Comparison of ENCODE assay signal across 19 cellular contexts in genomic region chr17:17127730-17128291, GRCh38.
DNase-seq lines count a peak whose midpoint lies in the region; ATAC-seq and TF ChIP-seq lines count a peak whose summit lies in the region.
"Had no signal": no experiment of that assay in that cellular context is flagged by ENCODE, and none has a peak within 500 bp of the region (broad histone marks: within the 10 kb centered on the region; RNA-seq: fewer than 3 reads in every experiment).

No MANE protein-coding gene starts in this region.

- H3K9me3 Mint-ChIP-seq in CD4-positive, CD25-positive, alpha-beta regulatory T cell = no peaks in the 10 kb centered on the region
- H3K9me3 Mint-ChIP-seq in natural killer cell = no peaks in the 10 kb centered on the region
- H3K9me3 Mint-ChIP-seq: activated T-cell treated with anti-CD3 and anti-CD28 coated beads, Interleukin-2, amount 50 U/mL, for 24 hours; CD4-positive, alpha-beta T cell; H9; memory B cell had no signal

- no peaks in the 10 kb centered on the region for H3K9me3 ChIP-seq in CD4-positive, CD25-positive, alpha-beta regulatory T cell (ENCODE audit: control insufficient read depth in 2 of 2, low read length in 2 of 2)

- H3K4me3 Mint-ChIP-seq in CD4-positive, CD25-positive, alpha-beta regulatory T cell = no peak overlapping the region
- peak overlapping the region; percentile 25 for H3K4me3 Mint-ChIP-seq in natural killer cell
- H3K4me3 Mint-ChIP-seq: activated T-cell treated with anti-CD3 and anti-CD28 coated beads, Interleukin-2, amount 50 U/mL, for 24 hours; CD4-positive, alpha-beta T cell; H9; memory B cell had no signal

- H3K27me3 ChIP-seq in CD4-positive, CD25-positive, alpha-beta regulatory T cell (ENCODE audit: control insufficient read depth, insufficient read depth, low read length) = no peaks in the 10 kb centered on the region

- H3K27ac ChIP-seq in CD4-positive, CD25-positive, alpha-beta regulatory T cell (ENCODE audit: insufficient read depth, low read length, poor library complexity, severe bottlenecking) = no peak overlapping the region
- H3K27ac ChIP-seq in cingulate gyrus (ENCODE audit: low read depth, low read length) = peak overlapping the region; percentile 1
- H3K27ac ChIP-seq: KMS-11 had no signal

- H3K36me3 ChIP-seq in CD4-positive, CD25-positive, alpha-beta regulatory T cell (ENCODE audit: control insufficient read depth, insufficient read depth, low read length) = peaks cover 43% of the 10 kb centered on the region

- peak overlapping the region in 2 of 3 donors; percentile 59 to 62 for H3K27ac Mint-ChIP-seq in CD4-positive, CD25-positive, alpha-beta regulatory T cell
- peak overlapping the region; percentile 93 to 96 for H3K27ac Mint-ChIP-seq in natural killer cell
- H3K27ac Mint-ChIP-seq: memory B cell had no signal

- intact Hi-C loops in natural killer cell (cut with micrococcal nuclease) = loop anchor here (5.0 to 10.0 kb wide), 2 partner anchors 86 to 177 kb away; partner anchors contain the start of genes MPRIP and NT5M

- no peak for TF ChIP-seq CTCF in natural killer cell (IDR thresholded peaks at IDR 0.05)

- H3K4me1 Mint-ChIP-seq in CD4-positive, CD25-positive, alpha-beta regulatory T cell = peaks cover 13 to 42% (median 28%) of the 10 kb centered on the region in 4 donors
- peaks cover 64 to 69% of the 10 kb centered on the region in 2 donors for H3K4me1 Mint-ChIP-seq in natural killer cell

- H3K4me1 ChIP-seq in CD4-positive, CD25-positive, alpha-beta regulatory T cell (ENCODE audit: control insufficient read depth, insufficient read depth, low read length, poor library complexity, severe bottlenecking) = peaks cover 30% of the 10 kb centered on the region

- H3K4me3 ChIP-seq in CD4-positive, CD25-positive, alpha-beta regulatory T cell (ENCODE audit: low read depth, low read length) = no peak overlapping the region

- ATAC-seq in CD4-positive, CD25-positive, alpha-beta regulatory T cell (ENCODE audit: low read depth in 2 of 2) = no peak
- ATAC-seq in natural killer cell (no peak), HG03159 (IDR thresholded peaks at IDR 0.05; ENCODE audit: unreplicated experiment) (no peak)

- H3K27me3 Mint-ChIP-seq in CD4-positive, CD25-positive, alpha-beta regulatory T cell = no peaks in the 10 kb centered on the region
- H3K27me3 Mint-ChIP-seq in natural killer cell (ENCODE audit: low read depth in 2 of 2) = no peaks in the 10 kb centered on the region
- H3K27me3 Mint-ChIP-seq: activated T-cell treated with anti-CD3 and anti-CD28 coated beads, Interleukin-2, amount 50 U/mL, for 24 hours; CD4-positive, alpha-beta T cell; memory B cell had no signal

- no peak for DNase-seq in CD4-positive, CD25-positive, alpha-beta regulatory T cell
- DNase-seq in DMS79 treated with DMSO at 0.1 percent for 48 hours (lab: John Stamatoyannopoulos, UW) = peak; percentile 29
- no peak for DNase-seq in natural killer cell
- no peak for DNase-seq in NCI-H1436 (lab: John Stamatoyannopoulos, UW)
- no peak for DNase-seq in superior temporal gyrus (ENCODE audit: extremely low spot score)
- DNase-seq: activated CD4-positive, CD25-positive, alpha-beta regulatory T cell treated with anti-CD3 and anti-CD28 coated beads, Interleukin-2, amount 50 U/mL, for 72 hours; activated CD8-positive, alpha-beta memory T cell treated with anti-CD3 and anti-CD28 coated beads for 24 hours; activated naive CD4-positive, alpha-beta T cell treated with Interleukin-2 at 50 U/mL for 16 hours; activated T-cell treated with anti-CD3 and anti-CD28 coated beads, Interleukin-2, amount 50 U/mL, for 24 hours; CD4-positive, alpha-beta T cell; GF-D8; H9; NCI-H1930; NCI-H82; SHP77 had no signal

- H3K36me3 Mint-ChIP-seq in CD4-positive, CD25-positive, alpha-beta regulatory T cell = peaks cover 9% of the 10 kb centered on the region
- no peaks in the 10 kb centered on the region for H3K36me3 Mint-ChIP-seq in natural killer cell
